In the genomic region with DNA sequence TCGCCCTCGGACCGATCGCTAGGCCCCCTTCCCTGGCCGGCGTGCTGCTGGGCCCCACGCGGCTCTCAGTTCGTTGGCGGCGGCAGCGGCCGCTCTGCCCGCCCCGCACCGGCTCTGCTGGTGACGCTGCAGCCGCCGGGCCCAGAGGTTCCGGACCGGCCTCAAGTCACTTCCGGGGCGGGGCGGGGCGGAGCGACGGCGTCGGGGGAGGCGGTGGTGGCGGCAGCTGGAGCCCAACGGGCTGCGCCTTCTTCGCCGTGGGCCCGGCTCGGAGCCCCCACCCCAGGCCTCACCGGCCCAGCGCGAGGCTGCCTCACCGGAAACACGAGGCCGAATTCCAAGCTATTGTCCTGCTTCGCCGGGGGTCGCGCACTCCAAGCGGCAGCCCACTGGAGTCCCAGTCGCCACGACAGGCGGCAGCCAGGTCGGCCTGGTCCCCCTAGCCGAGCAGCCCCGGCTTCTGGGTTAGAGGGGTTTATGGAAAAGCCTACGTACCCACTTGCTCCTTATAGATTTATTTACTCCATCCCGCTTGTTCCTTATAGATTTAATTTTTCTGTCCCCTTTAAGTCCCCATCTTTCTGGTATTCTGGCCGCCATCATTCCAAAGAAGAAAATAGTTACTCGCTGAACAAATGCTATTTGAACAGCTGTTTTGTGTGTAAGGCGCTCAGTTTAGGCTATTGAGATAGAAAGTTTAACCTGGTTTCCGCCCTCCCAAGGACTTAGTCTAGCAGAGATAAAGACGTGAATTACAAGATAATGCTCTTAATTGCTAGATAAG, we compare ENCODE assay signal across 8 cellular contexts. TPM values are rescaled to one million over a fixed set of nuclear protein-coding genes. Genes with fewer than 3 reads are reported as not detected.
DNase-seq lines count a peak whose midpoint lies in the region; ATAC-seq, FAIRE-seq and TF ChIP-seq lines count a peak whose summit lies in the region.

A gene with protein sequence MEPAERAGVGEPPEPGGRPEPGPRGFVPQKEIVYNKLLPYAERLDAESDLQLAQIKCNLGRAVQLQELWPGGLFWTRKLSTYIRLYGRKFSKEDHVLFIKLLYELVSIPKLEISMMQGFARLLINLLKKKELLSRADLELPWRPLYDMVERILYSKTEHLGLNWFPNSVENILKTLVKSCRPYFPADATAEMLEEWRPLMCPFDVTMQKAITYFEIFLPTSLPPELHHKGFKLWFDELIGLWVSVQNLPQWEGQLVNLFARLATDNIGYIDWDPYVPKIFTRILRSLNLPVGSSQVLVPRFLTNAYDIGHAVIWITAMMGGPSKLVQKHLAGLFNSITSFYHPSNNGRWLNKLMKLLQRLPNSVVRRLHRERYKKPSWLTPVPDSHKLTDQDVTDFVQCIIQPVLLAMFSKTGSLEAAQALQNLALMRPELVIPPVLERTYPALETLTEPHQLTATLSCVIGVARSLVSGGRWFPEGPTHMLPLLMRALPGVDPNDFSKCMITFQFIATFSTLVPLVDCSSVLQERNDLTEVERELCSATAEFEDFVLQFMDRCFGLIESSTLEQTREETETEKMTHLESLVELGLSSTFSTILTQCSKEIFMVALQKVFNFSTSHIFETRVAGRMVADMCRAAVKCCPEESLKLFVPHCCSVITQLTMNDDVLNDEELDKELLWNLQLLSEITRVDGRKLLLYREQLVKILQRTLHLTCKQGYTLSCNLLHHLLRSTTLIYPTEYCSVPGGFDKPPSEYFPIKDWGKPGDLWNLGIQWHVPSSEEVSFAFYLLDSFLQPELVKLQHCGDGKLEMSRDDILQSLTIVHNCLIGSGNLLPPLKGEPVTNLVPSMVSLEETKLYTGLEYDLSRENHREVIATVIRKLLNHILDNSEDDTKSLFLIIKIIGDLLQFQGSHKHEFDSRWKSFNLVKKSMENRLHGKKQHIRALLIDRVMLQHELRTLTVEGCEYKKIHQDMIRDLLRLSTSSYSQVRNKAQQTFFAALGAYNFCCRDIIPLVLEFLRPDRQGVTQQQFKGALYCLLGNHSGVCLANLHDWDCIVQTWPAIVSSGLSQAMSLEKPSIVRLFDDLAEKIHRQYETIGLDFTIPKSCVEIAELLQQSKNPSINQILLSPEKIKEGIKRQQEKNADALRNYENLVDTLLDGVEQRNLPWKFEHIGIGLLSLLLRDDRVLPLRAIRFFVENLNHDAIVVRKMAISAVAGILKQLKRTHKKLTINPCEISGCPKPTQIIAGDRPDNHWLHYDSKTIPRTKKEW (N-terminal part only) (minus strand): TSS at position 96 of the 784 bp plus-strand sequence. CDS start 209 bp downstream, outside the sequence.

- peaks cover 50% of the 10 kb centered on the region for H3K79me2 ChIP-seq in astrocyte (ENCODE audit: insufficient read depth, low read length)

- TF ChIP-seq CTCF in astrocyte (IDR thresholded peaks at IDR 0.05; ENCODE audit: insufficient read depth, low read depth, low read length) (no peak), uterus (IDR thresholded peaks at IDR 0.05) (no peak)

- H3K9me3 Mint-ChIP-seq in astrocyte (ENCODE audit: unreplicated experiment): no peaks in the 10 kb centered on the region

- peaks cover 10% of the 10 kb centered on the region for H3K4me1 ChIP-seq in astrocyte (ENCODE audit: insufficient read depth, low read length)
- H3K4me1 ChIP-seq in rectal smooth muscle tissue (ENCODE audit: control insufficient read depth, insufficient read depth, low read length): peaks cover 7% of the 10 kb centered on the region
- H3K4me1 ChIP-seq in uterus: no peaks in the 10 kb centered on the region

- H3K4me3 Mint-ChIP-seq in astrocyte (ENCODE audit: unreplicated experiment): peak within 1 kb of the TSS; percentile 95

- H3K27ac ChIP-seq in astrocyte (ENCODE audit: low read depth, low read length) (peak within 1 kb of the TSS; percentile 99), rectal smooth muscle tissue (ENCODE audit: low read depth, low read length) (peak within 1 kb of the TSS; percentile 97), uterus (peak within 1 kb of the TSS; percentile 96 to 98)

- FAIRE-seq in GM18507 (lab: Jason Lieb, UNC) (peak; percentile 59), astrocyte (lab: Jason Lieb, UNC) (no peak)

- H3K36me3 Mint-ChIP-seq in astrocyte (ENCODE audit: low read depth, unreplicated experiment): peaks cover 11% of the 10 kb centered on the region

- H4K20me1 ChIP-seq in astrocyte (ENCODE audit: insufficient read depth, low read length): peaks cover 44% of the 10 kb centered on the region

- H3K4me1 Mint-ChIP-seq in astrocyte (ENCODE audit: low read depth, unreplicated experiment): peaks cover 7% of the 10 kb centered on the region

- peak within 1 kb of the TSS; percentile 36 for H2AFZ ChIP-seq in astrocyte (ENCODE audit: low read depth, low read length)

- peak within 1 kb of the TSS; percentile 89 for H3K4me2 ChIP-seq in astrocyte (ENCODE audit: low read length)

- H3K36me3 ChIP-seq in astrocyte (ENCODE audit: insufficient read depth, low read length) (no peaks in the 10 kb centered on the region), rectal smooth muscle tissue (ENCODE audit: control insufficient read depth, insufficient read depth, low read length) (peaks cover 5% of the 10 kb centered on the region), uterus (no peaks in the 10 kb centered on the region)

- H3K9me3 ChIP-seq in astrocyte (ENCODE audit: insufficient read depth, low read depth, low read length) (no peaks in the 10 kb centered on the region), uterus (no peaks in the 10 kb centered on the region)

- peak; percentile 96 to 98 for TF ChIP-seq POLR2A in uterus (IDR thresholded peaks at IDR 0.05)

- intact Hi-C loops in uterus (cut with DNase I; ENCODE audit: low total_unique reads): no loop called here

- peak within 1 kb of the TSS; percentile 84 for H3K4me3 ChIP-seq in astrocyte (ENCODE audit: insufficient read depth, low read depth, low read length)
- H3K4me3 ChIP-seq in rectal smooth muscle tissue (ENCODE audit: low read length): peak within 1 kb of the TSS; percentile 94
- peak within 1 kb of the TSS; percentile 86 to 98 for H3K4me3 ChIP-seq in uterus

- H3K27me3 Mint-ChIP-seq in astrocyte (ENCODE audit: low read depth, unreplicated experiment): no peaks in the 10 kb centered on the region

- peak; percentile 86 for ATAC-seq in HG02943 (IDR thresholded peaks at IDR 0.05; ENCODE audit: low read depth, unreplicated experiment)

- H3K27me3 ChIP-seq in astrocyte (ENCODE audit: insufficient read depth, low read length) (no peaks in the 10 kb centered on the region), rectal smooth muscle tissue (ENCODE audit: control insufficient read depth, insufficient read depth, low read length) (no peaks in the 10 kb centered on the region), uterus (no peaks in the 10 kb centered on the region)

- peak within 1 kb of the TSS; percentile 94 for H3K27ac Mint-ChIP-seq in astrocyte (ENCODE audit: unreplicated experiment)

- DNase-seq in GM18507 (ENCODE audit: extremely low spot score, insufficient read length, low read depth) (peak; percentile 72), NCI-H187 treated with DMSO at 0.1 percent for 48 hours (lab: John Stamatoyannopoulos, UW) (peak; percentile 31), T-helper 9 cell (peak; percentile 97), astrocyte (ENCODE audit: low read depth) (peak; percentile 79), hepatic stellate cell (ENCODE audit: low spot score) (peak; percentile 92), uterus (peak; percentile 94)

- H3K9ac ChIP-seq in astrocyte (ENCODE audit: low read length): peak within 1 kb of the TSS; percentile 95
- peak within 1 kb of the TSS; percentile 98 for H3K9ac ChIP-seq in rectal smooth muscle tissue (ENCODE audit: low read length)

RNA-seq across cellular contexts. Expression of the gene that starts here (rescaled TPM):
- total RNA-seq in astrocyte: 101 and 110 TPM in 2 replicates
- 10 to 100 TPM; 20.0 to 94.5 (median 78.8) TPM for total RNA-seq in uterus

Comparison
In these comparisons a context has a peak if more than half of its experiments do, and no peak if none do; other contexts are left out.
1. Peak in every context shown above with its lines: DNase-seq, ATAC-seq, H3K4me3 ChIP-seq and H3K27ac ChIP-seq.
2. DNase-seq: peak in every context shown above with its lines; median percentile 97 in T-helper 9 cell; 94 in uterus; 92 in hepatic stellate cell; 79 in astrocyte; 72 in GM18507; 31 in NCI-H187 treated with DMSO at 0.1 percent for 48 hours.